Comparison of ENCODE assay signal across 23 cellular contexts in the genomic region with DNA sequence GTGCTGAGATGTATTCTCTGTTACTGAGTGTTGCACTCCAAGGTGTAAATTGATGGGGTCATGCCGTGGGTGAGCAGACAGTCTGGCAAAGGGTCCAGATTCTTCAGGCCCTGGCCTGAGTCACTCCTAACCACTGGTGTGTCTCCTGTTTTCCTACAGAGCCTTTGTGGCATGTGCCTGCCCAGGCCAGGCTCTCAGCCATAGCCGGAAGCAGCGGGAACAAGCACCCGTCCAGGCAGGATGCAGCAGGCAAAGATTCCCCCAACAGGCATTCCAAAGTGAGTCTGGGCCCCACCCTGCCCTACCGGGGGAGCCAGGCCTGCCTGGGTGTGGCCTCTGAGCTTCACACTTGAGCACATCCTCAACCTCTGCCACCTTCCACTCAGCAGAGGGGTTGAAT.
"Had no signal": no experiment of that assay in that cellular context is flagged by ENCODE, and none has a peak within 500 bp of the region (broad histone marks: within the 10 kb centered on the region; RNA-seq: fewer than 3 reads in every experiment).

No MANE protein-coding gene starts in this region.

- H3K4me1 ChIP-seq: left ventricle myocardium inferior, prostate gland, tibial artery had no signal

- H3K27ac Mint-ChIP-seq: activated B cell treated with CpG ODN at 0.5 μM for 24 hours; activated CD4-positive, alpha-beta T cell treated with anti-CD3 and anti-CD28 coated beads, Interleukin-2, amount 10 ng/mL, durations not matched to agents 24 days and 14 days; activated CD8-positive, alpha-beta T cell treated with anti-CD3 and anti-CD28 coated beads for 36 hours; activated naive CD4-positive, alpha-beta T cell treated with anti-CD3 and anti-CD28 coated beads for 36 hours; activated naive CD8-positive, alpha-beta T cell treated with anti-CD3 and anti-CD28 coated beads, Interleukin-2, amount 50 U/mL, for 24 hours; activated T-cell treated with anti-CD3 and anti-CD28 coated beads, Interleukin-2, amount 50 U/mL, for 24 hours; activated T-helper 2 cell treated with anti-CD3 and anti-CD28 coated beads, Interferon-gamma antibody, Interleukin-2, Interleukin-4, amounts not matched to agents 10 μg/mL and 5 μg/mL and 100 μg/mL, durations not matched to agents 14 hours and 24 hours and 36 hours; memory B cell; T-helper 2 cell treated with Interferon-gamma antibody and Interleukin-4, amounts not matched to agents 5 μg/mL and 100 μg/mL, for 36 hours had no signal

- H3K4me1 Mint-ChIP-seq: activated B cell treated with CpG ODN at 0.5 μM for 24 hours; activated CD4-positive, alpha-beta T cell treated with anti-CD3 and anti-CD28 coated beads, Interleukin-2, amount 10 ng/mL, durations not matched to agents 24 days and 14 days; memory B cell had no signal

- H3K27me3 ChIP-seq: tibial artery had no signal

- H3K27me3 Mint-ChIP-seq: activated B cell treated with CpG ODN at 0.5 μM for 24 hours; activated CD4-positive, alpha-beta T cell treated with anti-CD3 and anti-CD28 coated beads, Interleukin-2, amount 10 ng/mL, durations not matched to agents 24 days and 14 days; activated CD8-positive, alpha-beta T cell treated with anti-CD3 and anti-CD28 coated beads for 36 hours; activated naive CD8-positive, alpha-beta T cell treated with anti-CD3 and anti-CD28 coated beads, Interleukin-2, amount 50 U/mL, for 24 hours; activated T-cell treated with anti-CD3 and anti-CD28 coated beads, Interleukin-2, amount 50 U/mL, for 24 hours; memory B cell had no signal

- H3K4me3 Mint-ChIP-seq: activated B cell treated with CpG ODN at 0.5 μM for 24 hours; activated CD4-positive, alpha-beta T cell treated with anti-CD3 and anti-CD28 coated beads, Interleukin-2, amount 10 ng/mL, durations not matched to agents 24 days and 14 days; activated CD8-positive, alpha-beta T cell treated with anti-CD3 and anti-CD28 coated beads for 36 hours; activated naive CD4-positive, alpha-beta T cell treated with anti-CD3 and anti-CD28 coated beads for 36 hours; activated naive CD8-positive, alpha-beta T cell treated with anti-CD3 and anti-CD28 coated beads, Interleukin-2, amount 50 U/mL, for 24 hours; activated T-cell treated with anti-CD3 and anti-CD28 coated beads, Interleukin-2, amount 50 U/mL, for 24 hours; memory B cell; T-helper 2 cell treated with Interferon-gamma antibody and Interleukin-4, amounts not matched to agents 5 μg/mL and 100 μg/mL, for 36 hours had no signal

- ATAC-seq: activated CD8-positive, alpha-beta T cell treated with anti-CD3 and anti-CD28 coated beads for 36 hours; activated naive CD8-positive, alpha-beta T cell treated with anti-CD3 and anti-CD28 coated beads, Interleukin-2, amount 50 U/mL, for 24 hours; right cardiac atrium; stimulated activated naive CD8-positive, alpha-beta T cell treated with anti-CD3 and anti-CD28 coated beads, Interleukin-15, Interleukin-2, amounts not matched to agents 100 U/mL and 50 U/mL, for 24 hours had no signal

- H3K4me3 ChIP-seq: left ventricle myocardium inferior, prostate gland, skin epidermis, tibial artery had no signal

- H3K27ac ChIP-seq: left ventricle myocardium inferior, prostate gland, tibial artery had no signal

- DNase-seq: activated B cell treated with CpG ODN at 0.5 μM for 24 hours; activated CD4-positive, alpha-beta T cell treated with anti-CD3 and anti-CD28 coated beads, Interleukin-2, amount 10 ng/mL, durations not matched to agents 24 days and 14 days; activated CD8-positive, alpha-beta T cell treated with anti-CD3 and anti-CD28 coated beads for 36 hours; activated naive CD4-positive, alpha-beta T cell treated with anti-CD3 and anti-CD28 coated beads for 36 hours; activated naive CD8-positive, alpha-beta T cell treated with anti-CD3 and anti-CD28 coated beads, Interleukin-2, amount 50 U/mL, for 24 hours; activated T-cell treated with anti-CD3 and anti-CD28 coated beads, Interleukin-2, amount 50 U/mL, for 24 hours; aorta; dermis blood vessel endothelial cell; effector memory CD4-positive, alpha-beta T cell; head of caudate nucleus; left ventricle myocardium inferior; occipital lobe; right cardiac atrium; stimulated activated naive CD8-positive, alpha-beta T cell treated with anti-CD3 and anti-CD28 coated beads, Interleukin-15, Interleukin-2, amounts not matched to agents 100 U/mL and 50 U/mL, for 24 hours; substantia nigra; tibial artery had no signal

- FAIRE-seq: frontal cortex, urothelium cell line had no signal

- H3K9me3 ChIP-seq: prostate gland had no signal

- H3K9me3 Mint-ChIP-seq: activated B cell treated with CpG ODN at 0.5 μM for 24 hours; activated CD4-positive, alpha-beta T cell treated with anti-CD3 and anti-CD28 coated beads, Interleukin-2, amount 10 ng/mL, durations not matched to agents 24 days and 14 days; activated naive CD8-positive, alpha-beta T cell treated with anti-CD3 and anti-CD28 coated beads, Interleukin-2, amount 50 U/mL, for 24 hours; memory B cell had no signal
